ENCODE assay signal across 1 cellular context in the genomic region with DNA sequence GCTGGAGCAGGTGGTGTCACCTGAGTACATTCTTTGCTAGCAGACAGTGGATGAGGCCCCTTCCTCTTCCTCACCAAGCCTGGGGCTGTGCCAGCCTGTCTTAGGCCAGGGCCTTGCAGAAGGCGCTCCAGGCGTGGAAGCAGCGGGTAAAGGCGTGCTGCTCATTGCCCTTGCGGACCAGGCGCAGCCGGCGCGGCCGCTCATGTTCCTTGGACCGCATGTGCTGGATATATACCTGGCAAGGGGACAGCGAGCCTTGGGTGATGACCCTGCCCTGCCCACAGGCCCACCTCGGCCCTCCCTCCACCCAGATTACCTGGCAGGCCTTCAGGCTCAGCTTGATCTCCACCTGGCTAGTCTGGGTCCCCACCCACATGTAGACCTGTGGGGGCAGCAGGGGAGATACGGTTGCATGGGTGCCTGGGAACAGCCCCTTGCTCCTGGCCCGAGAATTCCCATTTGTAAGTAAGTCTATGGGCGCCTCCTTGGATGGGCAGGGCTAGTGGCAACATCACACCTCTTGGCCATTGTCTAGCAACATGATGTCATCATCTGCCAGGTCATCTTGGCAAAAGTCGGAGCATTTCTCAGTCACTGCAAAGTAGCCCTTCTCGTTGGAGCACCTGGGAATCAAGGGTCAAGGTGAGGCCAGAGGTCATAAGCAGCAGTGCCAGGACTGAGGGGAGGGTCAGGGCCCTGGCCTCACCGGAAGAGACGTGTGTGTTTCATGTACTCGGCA.
A peak's percentile ranks its signal among the peaks of the same experiment; 100 is the strongest.
TF ChIP-seq lines count a peak whose summit lies in the region.

No MANE protein-coding gene starts in this region.

TF ChIP-seq in K562, 482 proteins besides CTCF, POLR2A, EP300 and RAD21:
- peak; percentile 48; the same call in 1 of the 2 replicates for TF ChIP-seq POLR2G (IDR thresholded peaks at IDR 0.05; ENCODE audit: low read depth, low read length)
- no peak for TF ChIP-seq HMGN3 (IDR thresholded peaks at IDR 0.05; ENCODE audit: borderline replicate concordance, extremely low read depth, insufficient read length, low read depth, low read length)
- no peak for TF ChIP-seq HSF4 (CRISPR knock-in tag; IDR thresholded peaks at IDR 0.05; ENCODE audit: borderline replicate concordance)
